30 cellular contexts compared by ENCODE assay signal in the genomic region with DNA sequence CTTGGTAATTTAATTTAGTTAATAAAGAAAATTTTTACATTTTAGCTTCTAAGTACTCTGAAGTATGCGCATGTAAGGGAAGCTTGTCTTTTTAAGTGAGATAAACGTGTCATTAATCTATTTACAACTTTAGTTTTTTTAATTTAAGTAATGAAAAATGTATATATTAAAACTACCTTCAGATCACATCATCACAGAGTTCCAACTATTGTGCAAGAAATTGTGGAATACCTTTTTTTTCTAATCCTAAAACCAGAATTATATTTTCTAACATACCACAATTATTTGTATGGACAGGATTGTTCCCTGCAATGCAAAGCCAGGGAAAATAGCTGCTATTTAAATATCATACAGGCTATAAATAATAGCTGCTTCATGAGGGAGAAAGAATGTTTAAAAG.
"Had no signal": no experiment of that assay in that cellular context is flagged by ENCODE, and none has a peak within 500 bp of the region (broad histone marks: within the 10 kb centered on the region; RNA-seq: fewer than 3 reads in every experiment).

No MANE protein-coding gene starts in this region.

- H3K4me2 ChIP-seq: PC-9 had no signal

- DNase-seq: Karpas-422, NCI-H1048, NCI-H1092 treated with DMSO at 0.1 percent for 48 hours, NCI-H1417, NCI-H1436, NCI-H146, NCI-H1694, NCI-H187, NCI-H1930, NCI-H2029 treated with DMSO at 0.1 percent for 48 hours, NCI-H2081 treated with DMSO at 0.1 percent for 48 hours, NCI-H2107, NCI-H2171, NCI-H2227 treated with DMSO at 0.1 percent for 48 hours, NCI-H345, NCI-H510A treated with DMSO at 0.1 percent for 48 hours, NCI-H524 treated with DMSO at 0.1 percent for 48 hours, NCI-H748 treated with DMSO at 0.1 percent for 48 hours, NCI-H82, PC-9, SHP77, SIG-M5, T-cell had no signal

- H2AFZ ChIP-seq: PC-9 had no signal

- ATAC-seq: Panc1, Right ventricle myocardium inferior, SK-N-SH treated with all-trans-retinoic acid at 6 μM for 48 hours, T-cell had no signal

- H3K36me3 ChIP-seq: SJCRH30 had no signal

- H3K4me3 ChIP-seq: PC-9, SJCRH30, SK-N-MC had no signal

- FAIRE-seq: RCC 7860 had no signal

- H3K9me3 ChIP-seq: SJCRH30 had no signal

- H3K27me3 ChIP-seq: SJCRH30 had no signal

- H3K27ac ChIP-seq: PC-9, RWPE1, SJCRH30, SK-N-MC had no signal
